In genomic region chr15:48644827-48645557, GRCh38 we compare ENCODE assay signal across 8 cellular contexts. TPM values are rescaled to one million over a fixed set of nuclear protein-coding genes. Genes with fewer than 3 reads are reported as not detected.
DNase-seq lines count a peak whose midpoint lies in the region; ATAC-seq and TF ChIP-seq lines count a peak whose summit lies in the region.

No MANE protein-coding gene starts in this region.

- H3K4me3 ChIP-seq in GM23338 (peak overlapping the region; percentile 84), LNCaP clone FGC (ENCODE audit: low read depth, low read length) (peak overlapping the region; percentile 45), iPS-18c (ENCODE audit: insufficient read depth, low read depth, low read length) (peak overlapping the region; percentile 78)

- ATAC-seq in GM23338 (peak; percentile 46), sciatic nerve (peak; percentile 50)

- 0 out of 2 replicates have a peak, but pooled peaks cover 2% of the 10 kb centered on the region for H3F3A ChIP-seq in GM23338 (replicated peaks; ENCODE audit: low read depth)

- H3K36me3 Mint-ChIP-seq in GM23338 (ENCODE audit: low read depth) = no peaks in the 10 kb centered on the region
- peaks cover 5% of the 10 kb centered on the region for H3K36me3 Mint-ChIP-seq in brain

- H3K27me3 Mint-ChIP-seq in GM23338 (ENCODE audit: insufficient read depth, low read depth, poor library complexity) (peaks cover 25% of the 10 kb centered on the region), brain (peaks cover 36% of the 10 kb centered on the region)

- DNase-seq in NCI-H748 (lab: John Stamatoyannopoulos, UW; ENCODE audit: unreplicated experiment) = peak; percentile 51
- no peak for DNase-seq in NCI-H748 treated with DMSO at 0.1 percent for 48 hours (lab: John Stamatoyannopoulos, UW)
- DNase-seq in GM23338 (ENCODE audit: low spot score) = peak; percentile 73
- DNase-seq in LNCaP clone FGC (ENCODE audit: low read depth) = no peak
- DNase-seq in sciatic nerve (ENCODE audit: low spot score) = peak; percentile 79
- no peak for DNase-seq in OCI-M2 (lab: John Stamatoyannopoulos, UW; ENCODE audit: unreplicated experiment)

- H3K9me2 ChIP-seq in GM23338 (ENCODE audit: insufficient read depth) = no peaks in the 10 kb centered on the region

- H3K27ac ChIP-seq in GM23338 (ENCODE audit: low read depth) = no peak overlapping the region

- intact Hi-C loops in sciatic nerve (cut with DNase I) = loop anchor here (10.0 kb wide), 2 partner anchors 120 to 280 kb away; no protein-coding TSS in a partner anchor

- peak overlapping the region; percentile 100 for H2AFZ ChIP-seq in GM23338

- no peaks in the 10 kb centered on the region for H3K9me3 ChIP-seq in iPS-18c (ENCODE audit: control insufficient read depth, insufficient read depth, low read length)

- H3K27ac Mint-ChIP-seq in GM23338 (no peak overlapping the region), brain (peak overlapping the region in 2 of 5 experiments; percentile 58 to 81)

- H3K27me3 ChIP-seq in GM23338 (ENCODE audit: insufficient read depth) = peaks cover 65% of the 10 kb centered on the region

- peak overlapping the region; percentile 65 for H3K4me3 Mint-ChIP-seq in GM23338
- H3K4me3 Mint-ChIP-seq in brain = peak overlapping the region; percentile 84 to 92 (median 87)

- H3K79me2 ChIP-seq in GM23338 (replicated peaks; ENCODE audit: insufficient read depth) = no peaks in the 10 kb centered on the region

- peaks cover 3% of the 10 kb centered on the region for H4K20me1 ChIP-seq in GM23338 (replicated peaks; ENCODE audit: insufficient read depth)

- TF ChIP-seq CTCF in GM23338 (conservative IDR thresholded peaks at IDR 0.05; ENCODE audit: low read depth in 2 of 2) (no peak), LNCaP clone FGC (IDR thresholded peaks at IDR 0.05; ENCODE audit: control insufficient read depth, extremely low read depth, insufficient read depth) (no peak), brain (conservative IDR thresholded peaks at IDR 0.05) (no peak)

- H3K4me1 ChIP-seq in GM23338 (ENCODE audit: insufficient read depth) = peaks cover 28% of the 10 kb centered on the region

- peaks cover 24% of the 10 kb centered on the region for H3K4me1 Mint-ChIP-seq in GM23338
- peaks cover 58% of the 10 kb centered on the region for H3K4me1 Mint-ChIP-seq in brain

- H3K9me3 Mint-ChIP-seq in GM23338 (no peaks in the 10 kb centered on the region), brain (no peaks in the 10 kb centered on the region)

- no peaks in the 10 kb centered on the region for H3K36me3 ChIP-seq in GM23338 (ENCODE audit: insufficient read depth)

- peak overlapping the region; percentile 92 for H3K4me2 ChIP-seq in GM23338

TF ChIP-seq in GM23338, 12 proteins besides CTCF, POLR2A, EP300 and RAD21 (continues in another document):
- TF ChIP-seq EZH2 (IDR thresholded peaks at IDR 0.05; ENCODE audit: low read depth, unreplicated experiment) (no peak), ZNF331 (CRISPR knock-in tag; IDR thresholded peaks at IDR 0.05; ENCODE audit: low read depth) (no peak), POLR2AphosphoS5 (IDR thresholded peaks at IDR 0.05; ENCODE audit: low read depth) (no peak), STAT1 (IDR thresholded peaks at IDR 0.05; ENCODE audit: unreplicated experiment) (no peak), JUNB (IDR thresholded peaks at IDR 0.05; ENCODE audit: unreplicated experiment) (no peak), CREB1 (CRISPR knock-in tag; IDR thresholded peaks at IDR 0.05; ENCODE audit: low read depth) (no peak), NANOG (IDR thresholded peaks at IDR 0.05; ENCODE audit: borderline replicate concordance) (no peak), ETS1 (IDR thresholded peaks at IDR 0.05) (no peak)
- TF ChIP-seq, protein P1, sequence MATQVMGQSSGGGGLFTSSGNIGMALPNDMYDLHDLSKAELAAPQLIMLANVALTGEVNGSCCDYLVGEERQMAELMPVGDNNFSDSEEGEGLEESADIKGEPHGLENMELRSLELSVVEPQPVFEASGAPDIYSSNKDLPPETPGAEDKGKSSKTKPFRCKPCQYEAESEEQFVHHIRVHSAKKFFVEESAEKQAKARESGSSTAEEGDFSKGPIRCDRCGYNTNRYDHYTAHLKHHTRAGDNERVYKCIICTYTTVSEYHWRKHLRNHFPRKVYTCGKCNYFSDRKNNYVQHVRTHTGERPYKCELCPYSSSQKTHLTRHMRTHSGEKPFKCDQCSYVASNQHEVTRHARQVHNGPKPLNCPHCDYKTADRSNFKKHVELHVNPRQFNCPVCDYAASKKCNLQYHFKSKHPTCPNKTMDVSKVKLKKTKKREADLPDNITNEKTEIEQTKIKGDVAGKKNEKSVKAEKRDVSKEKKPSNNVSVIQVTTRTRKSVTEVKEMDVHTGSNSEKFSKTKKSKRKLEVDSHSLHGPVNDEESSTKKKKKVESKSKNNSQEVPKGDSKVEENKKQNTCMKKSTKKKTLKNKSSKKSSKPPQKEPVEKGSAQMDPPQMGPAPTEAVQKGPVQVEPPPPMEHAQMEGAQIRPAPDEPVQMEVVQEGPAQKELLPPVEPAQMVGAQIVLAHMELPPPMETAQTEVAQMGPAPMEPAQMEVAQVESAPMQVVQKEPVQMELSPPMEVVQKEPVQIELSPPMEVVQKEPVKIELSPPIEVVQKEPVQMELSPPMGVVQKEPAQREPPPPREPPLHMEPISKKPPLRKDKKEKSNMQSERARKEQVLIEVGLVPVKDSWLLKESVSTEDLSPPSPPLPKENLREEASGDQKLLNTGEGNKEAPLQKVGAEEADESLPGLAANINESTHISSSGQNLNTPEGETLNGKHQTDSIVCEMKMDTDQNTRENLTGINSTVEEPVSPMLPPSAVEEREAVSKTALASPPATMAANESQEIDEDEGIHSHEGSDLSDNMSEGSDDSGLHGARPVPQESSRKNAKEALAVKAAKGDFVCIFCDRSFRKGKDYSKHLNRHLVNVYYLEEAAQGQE (IDR thresholded peaks at IDR 0.05; ENCODE audit: unreplicated experiment) = no peak

RNA-seq across cellular contexts. Expression of gene FBN1, which starts 0.5 kb away (rescaled TPM):
- 3.5 and 3.8 TPM in 2 replicates for total RNA-seq in GM23338 (2014; rRNA removed; shearing (Covaris generic))
- polyA plus RNA-seq in GM23338 (2016; fragmentation: Nextera tagmentation; extraction: Ambion mirVana) = 1.2 and 1.9 TPM in 2 replicates
- 5.1 TPM for polyA plus RNA-seq in brain (ENCODE audit: insufficient read depth, low read depth, low replicate concordance)
- total RNA-seq in sciatic nerve = 135 TPM

Comparison
In these comparisons a context has a peak if more than half of its experiments do, and no peak if none do; other contexts are left out.
1. DNase-seq: peak in NCI-H748 (single experiment), GM23338 (single experiment) and sciatic nerve (single experiment); none in NCI-H748 treated with DMSO at 0.1 percent for 48 hours (single experiment), LNCaP clone FGC (single experiment) and OCI-M2 (single experiment).
2. RNA of gene FBN1, which starts 0.5 kb away (total RNA-seq): 135 TPM in sciatic nerve (single experiment); 3.5 to 3.8 TPM in GM23338; every median in the first group is over 10 times any median in the second.
3. Peak in every context shown above with its lines, with median percentiles within 50 percentile points of each other: H3K4me3 ChIP-seq.